Comparison of ENCODE assay signal across 8 cellular contexts in genomic region chr4:146450524-146450923, GRCh38.
A peak's percentile ranks its signal among the peaks of the same experiment; 100 is the strongest.
DNase-seq lines count a peak whose midpoint lies in the region; ATAC-seq lines count a peak whose summit lies in the region.
"Had no signal": no experiment of that assay in that cellular context is flagged by ENCODE, and none has a peak within 500 bp of the region (broad histone marks: within the 10 kb centered on the region; RNA-seq: fewer than 3 reads in every experiment).

No MANE protein-coding gene starts in this region.

- H3K27ac ChIP-seq in mesenchymal stem cell (ENCODE audit: low read length, poor library complexity, severe bottlenecking) (no peak overlapping the region), substantia nigra (ENCODE audit: low read depth, low read length, poor library complexity, severe bottlenecking) (no peak overlapping the region)
- H3K27ac ChIP-seq: neutrophil had no signal

- no peak overlapping the region for H2BK15ac ChIP-seq in mesenchymal stem cell (ENCODE audit: low read depth, poor library complexity, severe bottlenecking)

- DNase-seq in mesenchymal stem cell (peak; percentile 48), HCEC 1CT (no peak), substantia nigra (lab: John Stamatoyannopoulos, UW) (no peak), left lobe of liver (ENCODE audit: low spot score) (no peak)

- no peak overlapping the region for H4K91ac ChIP-seq in mesenchymal stem cell (ENCODE audit: low read length)

- H4K8ac ChIP-seq in mesenchymal stem cell (ENCODE audit: low read length): no peak overlapping the region

- H3K14ac ChIP-seq in mesenchymal stem cell (ENCODE audit: low read length in 2 of 2): no peak overlapping the region

- no peak overlapping the region for H3K23ac ChIP-seq in mesenchymal stem cell (ENCODE audit: low read length in 2 of 2)

- H3K18ac ChIP-seq in mesenchymal stem cell (ENCODE audit: low read depth in 1 of 2, low read length in 2 of 2): no peak overlapping the region

- no peak overlapping the region for H3K4ac ChIP-seq in mesenchymal stem cell (ENCODE audit: low read depth in 1 of 2, low read length in 2 of 2)

- H3K36me3 ChIP-seq in mesenchymal stem cell (ENCODE audit: control insufficient read depth in 1 of 2, insufficient read depth in 2 of 2, low read depth in 1 of 2, low read length in 2 of 2): no peaks in the 10 kb centered on the region
- H3K36me3 ChIP-seq: neutrophil had no signal

- peak; percentile 81 for ATAC-seq in GM18907 (IDR thresholded peaks at IDR 0.05; ENCODE audit: unreplicated experiment)
- ATAC-seq in GM21737 (IDR thresholded peaks at IDR 0.05; ENCODE audit: unreplicated experiment): peak; percentile 77
- peak; percentile 81 for ATAC-seq in HG03520 (IDR thresholded peaks at IDR 0.05; ENCODE audit: unreplicated experiment)
- no peak for ATAC-seq in left lobe of liver

- H2BK5ac ChIP-seq in mesenchymal stem cell (ENCODE audit: low read depth, low read length, poor library complexity, severe bottlenecking): no peak overlapping the region

- H2BK120ac ChIP-seq in mesenchymal stem cell (ENCODE audit: low read depth, low read length): no peak overlapping the region

- H2AFZ ChIP-seq in mesenchymal stem cell (ENCODE audit: low read depth, low read length): no peak overlapping the region

- H2AK5ac ChIP-seq in mesenchymal stem cell (ENCODE audit: low read length, severe bottlenecking): no peak overlapping the region

- no peaks in the 10 kb centered on the region for H3K27me3 ChIP-seq in mesenchymal stem cell (ENCODE audit: control insufficient read depth in 1 of 2, insufficient read depth in 1 of 2, low read length in 2 of 2)
- H3K27me3 ChIP-seq: neutrophil had no signal

- H3K9me3 ChIP-seq in mesenchymal stem cell (ENCODE audit: control insufficient read depth, low read length): no peaks in the 10 kb centered on the region
- H3K9me3 ChIP-seq: neutrophil had no signal

- H2BK12ac ChIP-seq in mesenchymal stem cell (ENCODE audit: low read length in 2 of 2): no peak overlapping the region

- H3K4me3 ChIP-seq in mesenchymal stem cell (ENCODE audit: insufficient read depth in 1 of 2, low read depth in 1 of 2, low read length in 2 of 2): peak overlapping the region in 1 of 2 experiments; percentile 47

- peak overlapping the region; percentile 76 for H3K9ac ChIP-seq in mesenchymal stem cell (ENCODE audit: low read length)

- H3K4me2 ChIP-seq in mesenchymal stem cell (ENCODE audit: low read length, poor library complexity, severe bottlenecking): no peak overlapping the region

- H3K79me1 ChIP-seq in mesenchymal stem cell (replicated peaks; ENCODE audit: low read length, poor library complexity, severe bottlenecking): peaks cover 11% of the 10 kb centered on the region

- no peaks in the 10 kb centered on the region for H3K4me1 ChIP-seq in mesenchymal stem cell (ENCODE audit: control insufficient read depth, insufficient read depth, low read depth, low read length)
